1 cellular context compared by ENCODE assay signal in genomic region chr11:118916842-118917388, GRCh38.
TF ChIP-seq lines count a peak whose summit lies in the region.

No MANE protein-coding gene starts in this region.

TF ChIP-seq in WTC11, 78 proteins besides CTCF, POLR2A, EP300 and RAD21 (continued from another document):
- peak; percentile 60 for TF ChIP-seq PRDM15 (CRISPR knock-in tag; IDR thresholded peaks at IDR 0.05)
- no peak for TF ChIP-seq ETV6 (CRISPR knock-in tag; IDR thresholded peaks at IDR 0.05)
- TF ChIP-seq JUN (CRISPR knock-in tag; IDR thresholded peaks at IDR 0.05): no peak
- no peak for TF ChIP-seq CBFB (CRISPR knock-in tag; IDR thresholded peaks at IDR 0.05; ENCODE audit: low read depth)
- peak; percentile 70; the same call in 1 of the 2 replicates for TF ChIP-seq FOXK1 (CRISPR knock-in tag; IDR thresholded peaks at IDR 0.05)
